In the genomic region with DNA sequence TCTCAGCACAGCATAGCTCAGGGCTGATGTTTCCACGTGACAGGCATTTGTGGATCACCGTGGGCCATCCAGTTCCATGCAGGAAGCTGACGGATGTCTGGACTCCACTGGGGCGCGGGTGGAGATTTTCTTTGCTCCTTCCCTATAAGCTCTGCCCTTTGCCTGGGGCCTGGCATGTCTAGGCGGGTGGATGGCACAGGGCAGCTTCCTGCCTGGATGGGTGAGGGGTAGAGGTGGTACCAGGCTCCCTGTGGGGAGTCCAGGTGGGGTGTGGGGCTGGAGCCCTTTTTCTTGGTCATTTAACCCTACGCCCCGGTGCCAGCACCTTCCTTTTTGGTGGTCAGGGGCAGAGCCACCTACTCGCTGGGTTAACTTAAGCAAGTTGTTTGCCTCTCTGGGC, we compare ENCODE assay signal across 9 cellular contexts. TPM values are rescaled to one million over a fixed set of nuclear protein-coding genes. Genes with fewer than 3 reads are reported as not detected.
A peak's percentile ranks its signal among the peaks of the same experiment; 100 is the strongest.
DNase-seq lines count a peak whose midpoint lies in the region; ATAC-seq, FAIRE-seq and TF ChIP-seq lines count a peak whose summit lies in the region.
"Had no signal": no experiment of that assay in that cellular context is flagged by ENCODE, and none has a peak within 500 bp of the region (broad histone marks: within the 10 kb centered on the region; RNA-seq: fewer than 3 reads in every experiment).

No MANE protein-coding gene starts in this region.

- H2AFZ ChIP-seq in keratinocyte (ENCODE audit: control insufficient read depth, low read length) = peak overlapping the region; percentile 22

- no peak for ATAC-seq in T-cell (replicated peaks in 1 of 4)
- no peak for ATAC-seq in stimulated activated effector memory CD8-positive, alpha-beta T cell treated with anti-CD3 and anti-CD28 coated beads, Interleukin-12 subunit alpha, Interleukin-12 subunit beta, amount 100 ng/mL, for 72 hours

- TF ChIP-seq CTCF in keratinocyte (optimal IDR thresholded peaks at IDR 0.05 in 1 of 3, IDR thresholded peaks at IDR 0.05 in 1 of 3, conservative IDR thresholded peaks at IDR 0.05 in 1 of 3; ENCODE audit: extremely low read depth in 1 of 3, insufficient read depth in 2 of 3, low read length in 3 of 3) (no peak), GM10248 (IDR thresholded peaks at IDR 0.05; ENCODE audit: control extremely low read depth, extremely low read depth, low read depth, missing control alignments) (no peak), osteocyte (IDR thresholded peaks at IDR 0.05) (no peak)

- H3K27ac ChIP-seq in keratinocyte (ENCODE audit: control insufficient read depth, insufficient read depth, low read length) = peak overlapping the region; percentile 63

- peak overlapping the region; percentile 0 to 61 (median 49) for H3K4me3 ChIP-seq in keratinocyte (ENCODE audit: control insufficient read depth in 2 of 3, extremely low read depth in 1 of 3, insufficient read depth in 2 of 3, low read depth in 1 of 3, low read length in 3 of 3)

- peaks cover 67% of the 10 kb centered on the region for H3K79me2 ChIP-seq in keratinocyte (ENCODE audit: control insufficient read depth, insufficient read depth, low read length)

- dilution Hi-C loops in keratinocyte (cut with MboI; ENCODE audit: extremely low pct_ligation_motif_present, low sequenced_read_pairs) = no loop called here

- H3K4me3 Mint-ChIP-seq in T-helper 1 cell treated with Interleukin-12 subunit alpha and Interleukin-12 subunit beta and Interleukin-4 antibody, amounts not matched to agents 30 μg/mL and 1 μg/mL, for 36 hours = peak overlapping the region; percentile 88
- peak overlapping the region in 1 of 3 donors; percentile 89 for H3K4me3 Mint-ChIP-seq in T-cell
- H3K4me3 Mint-ChIP-seq in stimulated activated effector memory CD8-positive, alpha-beta T cell treated with anti-CD3 and anti-CD28 coated beads, Interleukin-12 subunit alpha, Interleukin-12 subunit beta, amount 100 ng/mL, for 72 hours = peak overlapping the region; percentile 85
- H3K4me3 Mint-ChIP-seq in osteocyte (ENCODE audit: unreplicated experiment) = no peak overlapping the region

- peaks cover 44% of the 10 kb centered on the region for H3K4me1 ChIP-seq in keratinocyte (ENCODE audit: control insufficient read depth, extremely low read depth, insufficient read depth, low read length)

- peak; percentile 92 for FAIRE-seq in keratinocyte (lab: Jason Lieb, UNC)

- no peaks in the 10 kb centered on the region for H3K27me3 Mint-ChIP-seq in T-helper 1 cell treated with Interleukin-12 subunit alpha and Interleukin-12 subunit beta and Interleukin-4 antibody, amounts not matched to agents 30 μg/mL and 1 μg/mL, for 36 hours (ENCODE audit: low read depth)
- no peaks in the 10 kb centered on the region for H3K27me3 Mint-ChIP-seq in T-cell
- H3K27me3 Mint-ChIP-seq in osteocyte (ENCODE audit: unreplicated experiment) = no peaks in the 10 kb centered on the region

- H3K27ac Mint-ChIP-seq in T-helper 1 cell treated with Interleukin-12 subunit alpha and Interleukin-12 subunit beta and Interleukin-4 antibody, amounts not matched to agents 30 μg/mL and 1 μg/mL, for 36 hours = no peak overlapping the region
- H3K27ac Mint-ChIP-seq in T-cell (peak overlapping the region; percentile 72 to 85), osteocyte (ENCODE audit: unreplicated experiment) (no peak overlapping the region)
- H3K27ac Mint-ChIP-seq in stimulated activated effector memory CD8-positive, alpha-beta T cell treated with anti-CD3 and anti-CD28 coated beads, Interleukin-12 subunit alpha, Interleukin-12 subunit beta, amount 100 ng/mL, for 72 hours = no peak overlapping the region
- H3K27ac Mint-ChIP-seq: nephron progenitor cell had no signal

- peak overlapping the region; percentile 99 for H3K4me2 ChIP-seq in keratinocyte (ENCODE audit: control insufficient read depth, extremely low read depth, insufficient read depth, low read depth, low read length)

- H3K9ac ChIP-seq in keratinocyte (ENCODE audit: control insufficient read depth, extremely low read depth, insufficient read depth, low read length) = peak overlapping the region; percentile 50

- POLR2A ChIA-PET in T-cell (lab: Charles Lee) (interaction anchor here (0.5 to 0.6 kb wide), 2 partner anchors 14 to 112 kb away, joined by 3 to 10 read pairs; no protein-coding TSS in a partner anchor), GM10248 (lab: Yijun Ruan, JAX) (interaction anchor here (0.6 to 1.0 kb wide), 3 partner anchors 10 to 432 kb away, joined by 3 to 10 read pairs (median 6); partner anchors contain the start of gene FAM110A)

- no peaks in the 10 kb centered on the region for H3K9me3 ChIP-seq in keratinocyte (ENCODE audit: control insufficient read depth, low read depth, low read length)

- H3K4me1 Mint-ChIP-seq in T-helper 1 cell treated with Interleukin-12 subunit alpha and Interleukin-12 subunit beta and Interleukin-4 antibody, amounts not matched to agents 30 μg/mL and 1 μg/mL, for 36 hours (ENCODE audit: low read depth) = peaks cover 38% of the 10 kb centered on the region
- H3K4me1 Mint-ChIP-seq in T-cell (peaks cover 54 to 62% (median 59%) of the 10 kb centered on the region in 3 donors), osteocyte (ENCODE audit: unreplicated experiment) (peaks cover 9% of the 10 kb centered on the region)
- peaks cover 54% of the 10 kb centered on the region for H3K4me1 Mint-ChIP-seq in stimulated activated effector memory CD8-positive, alpha-beta T cell treated with anti-CD3 and anti-CD28 coated beads, Interleukin-12 subunit alpha, Interleukin-12 subunit beta, amount 100 ng/mL, for 72 hours

- H3K36me3 ChIP-seq in keratinocyte (ENCODE audit: control insufficient read depth in 2 of 2, extremely low read depth in 1 of 2, insufficient read depth in 2 of 2, low read length in 2 of 2) = peaks cover 12 to 15% of the 10 kb centered on the region in 2 experiments

- H3K36me3 Mint-ChIP-seq in T-helper 1 cell treated with Interleukin-12 subunit alpha and Interleukin-12 subunit beta and Interleukin-4 antibody, amounts not matched to agents 30 μg/mL and 1 μg/mL, for 36 hours (ENCODE audit: low read depth) = peaks cover 13% of the 10 kb centered on the region
- H3K36me3 Mint-ChIP-seq in T-cell = no peaks in the 10 kb centered on the region
- peaks cover 28% of the 10 kb centered on the region for H3K36me3 Mint-ChIP-seq in stimulated activated effector memory CD8-positive, alpha-beta T cell treated with anti-CD3 and anti-CD28 coated beads, Interleukin-12 subunit alpha, Interleukin-12 subunit beta, amount 100 ng/mL, for 72 hours
- no peaks in the 10 kb centered on the region for H3K36me3 Mint-ChIP-seq in osteocyte (ENCODE audit: unreplicated experiment)

- H3K9me1 ChIP-seq in keratinocyte (ENCODE audit: control insufficient read depth, extremely low read depth, insufficient read depth, low read length) = peaks cover 5% of the 10 kb centered on the region

- DNase-seq in T-helper 1 cell (no peak), T-cell (no peak), keratinocyte (ENCODE audit: low read depth, low spot score) (no peak), DMS 273 (lab: John Stamatoyannopoulos, UW; ENCODE audit: unreplicated experiment) (no peak), GM10248 (ENCODE audit: extremely low spot score) (no peak), osteocyte (ENCODE audit: extremely low spot score, unreplicated experiment) (no peak)
- DNase-seq in stimulated activated effector memory CD8-positive, alpha-beta T cell treated with anti-CD3 and anti-CD28 coated beads, Interleukin-12 subunit alpha, Interleukin-12 subunit beta, amount 100 ng/mL, for 72 hours (ENCODE audit: low spot score in 2 of 2) = no peak

- H3K9me3 Mint-ChIP-seq in T-helper 1 cell treated with Interleukin-12 subunit alpha and Interleukin-12 subunit beta and Interleukin-4 antibody, amounts not matched to agents 30 μg/mL and 1 μg/mL, for 36 hours = no peaks in the 10 kb centered on the region
- H3K9me3 Mint-ChIP-seq in T-cell = no peaks in the 10 kb centered on the region
- no peaks in the 10 kb centered on the region for H3K9me3 Mint-ChIP-seq in stimulated activated effector memory CD8-positive, alpha-beta T cell treated with anti-CD3 and anti-CD28 coated beads, Interleukin-12 subunit alpha, Interleukin-12 subunit beta, amount 100 ng/mL, for 72 hours
- no peaks in the 10 kb centered on the region for H3K9me3 Mint-ChIP-seq in osteocyte (ENCODE audit: unreplicated experiment)
- H3K9me3 Mint-ChIP-seq: nephron progenitor cell had no signal

- CTCF ChIA-PET in T-cell (lab: Charles Lee) (interaction anchor here in 1 of 2 donors (0.5 to 1.3 kb wide), 3 partner anchors 10 to 12 kb away, joined by 3 to 4 read pairs (median 3); partner anchors contain the start of gene FAM110A), GM10248 (lab: Yijun Ruan, JAX) (interaction anchor here (1.0 to 2.2 kb wide), 3 partner anchors 11 to 265 kb away, joined by 3 to 8 read pairs (median 3); partner anchors contain the start of gene FAM110A)

- H4K20me1 ChIP-seq in keratinocyte (ENCODE audit: control insufficient read depth, extremely low read depth, insufficient read depth, low read length) = peaks cover 7% of the 10 kb centered on the region

- H3K27me3 ChIP-seq in keratinocyte (ENCODE audit: control insufficient read depth, extremely low read depth, insufficient read depth, low read length) = no peaks in the 10 kb centered on the region

RNA-seq across cellular contexts. Expression of gene FAM110A, which starts 10.4 kb away (rescaled TPM):
- total RNA-seq in T-cell (10 to 100 TPM; 12.7 to 27.9 (median 26.9) TPM), osteocyte (2.6 and 2.7 TPM in 2 replicates)
- polyA plus RNA-seq in keratinocyte = 12.3 to 15.5 TPM (median 13.2 TPM) in 3 replicates
- 14.3 TPM for polyA plus RNA-seq in keratinocyte (2011; ENCODE audit: low read depth)
- polyA plus RNA-seq in keratinocyte (2011; cell fraction: cytosol; rRNA removed) = 10.4 and 20.6 TPM in 2 replicates
- 29.0 and 34.2 TPM in 2 replicates for polyA plus RNA-seq in keratinocyte (2011; cell fraction: nucleus; rRNA removed)
- 16.3 and 19.3 TPM in 2 replicates for polyA plus RNA-seq in keratinocyte (2012; ENCODE audit: low replicate concordance)
- polyA minus RNA-seq in keratinocyte = 6.5 to 16.2 TPM (median 7.3 TPM) in 3 replicates
- polyA minus RNA-seq in keratinocyte (2011; cell fraction: cytosol; rRNA and poly(A)+ RNA removed) = 18.2 TPM
- polyA minus RNA-seq in keratinocyte (2011; cell fraction: nucleus; rRNA and poly(A)+ RNA removed) = 6.3 and 7.7 TPM in 2 replicates

Comparison
In these comparisons a context has a peak if more than half of its experiments do, and no peak if none do; other contexts are left out.
1. H3K27ac Mint-ChIP-seq: peak in T-cell (2 of 2); none in T-helper 1 cell treated with Interleukin-12 subunit alpha and Interleukin-12 subunit beta and Interleukin-4 antibody, amounts not matched to agents 30 μg/mL and 1 μg/mL, for 36 hours (single experiment), stimulated activated effector memory CD8-positive, alpha-beta T cell treated with anti-CD3 and anti-CD28 coated beads, Interleukin-12 subunit alpha, Interleukin-12 subunit beta, amount 100 ng/mL, for 72 hours (single experiment) and osteocyte (single experiment).